19 cellular contexts compared by ENCODE assay signal in genomic region chr12:6863033-6863432, GRCh38.
"Had no signal": no experiment of that assay in that cellular context is flagged by ENCODE, and none has a peak within 500 bp of the region (broad histone marks: within the 10 kb centered on the region; RNA-seq: fewer than 3 reads in every experiment).

No MANE protein-coding gene starts in this region.

- H3K4me2 ChIP-seq: smooth muscle cell had no signal

- H3K27ac ChIP-seq: colonic mucosa, foreskin keratinocyte, ovary, tibial artery, upper lobe of left lung, uterus had no signal

- H3K27me3 ChIP-seq: colonic mucosa, foreskin keratinocyte, ovary, tibial artery, upper lobe of left lung, uterus had no signal

- H3K4me3 ChIP-seq: colonic mucosa, ovary, smooth muscle cell, tibial artery, upper lobe of left lung, uterus had no signal

- H3K27me3 Mint-ChIP-seq: naive B cell; stimulated activated naive CD8-positive, alpha-beta T cell treated with anti-CD3 and anti-CD28 coated beads, Interleukin-15, Interleukin-2, amounts not matched to agents 100 ng/mL and 50 ng/mL, for 24 hours had no signal

- H3K4me1 ChIP-seq: foreskin keratinocyte, uterus had no signal

- H3K9me3 Mint-ChIP-seq: immature natural killer cell; naive B cell; stimulated activated effector memory CD8-positive, alpha-beta T cell treated with anti-CD3 and anti-CD28 coated beads, Interleukin-12 subunit alpha, Interleukin-12 subunit beta, amount 100 ng/mL, for 72 hours; stimulated activated naive CD8-positive, alpha-beta T cell treated with anti-CD3 and anti-CD28 coated beads, Interleukin-15, Interleukin-2, amounts not matched to agents 100 ng/mL and 50 ng/mL, for 24 hours had no signal

- H3K36me3 ChIP-seq: ovary, uterus had no signal

- H3K27ac Mint-ChIP-seq: immature natural killer cell; progenitor cell of endocrine pancreas; stimulated activated effector memory CD8-positive, alpha-beta T cell treated with anti-CD3 and anti-CD28 coated beads, Interleukin-12 subunit alpha, Interleukin-12 subunit beta, amount 100 ng/mL, for 72 hours; stimulated activated naive CD8-positive, alpha-beta T cell treated with anti-CD3 and anti-CD28 coated beads, Interleukin-15, Interleukin-2, amounts not matched to agents 100 ng/mL and 50 ng/mL, for 24 hours had no signal

- DNase-seq: colonic mucosa; dermis blood vessel endothelial cell; erythroblast; foreskin keratinocyte; immature natural killer cell; left colon; mesendoderm; naive B cell; ovary; right cardiac atrium; stimulated activated CD4-positive, alpha-beta T cell treated with anti-CD3 and anti-CD28 coated beads, Interleukin-4, amount 100 ng/mL, for 1 hour; stimulated activated CD8-positive, alpha-beta memory T cell treated with anti-CD3 and anti-CD28 coated beads, Interleukin-4, amount 100 ng/mL, for 48 hours; tibial artery; upper lobe of left lung; uterus had no signal

- H3K4me3 Mint-ChIP-seq: immature natural killer cell; stimulated activated effector memory CD8-positive, alpha-beta T cell treated with anti-CD3 and anti-CD28 coated beads, Interleukin-12 subunit alpha, Interleukin-12 subunit beta, amount 100 ng/mL, for 72 hours; stimulated activated naive CD8-positive, alpha-beta T cell treated with anti-CD3 and anti-CD28 coated beads, Interleukin-15, Interleukin-2, amounts not matched to agents 100 ng/mL and 50 ng/mL, for 24 hours had no signal

- H3K9me3 ChIP-seq: colonic mucosa, ovary, tibial artery, upper lobe of left lung, uterus had no signal

- ATAC-seq: foreskin keratinocyte; left colon; right cardiac atrium; stimulated activated effector memory CD8-positive, alpha-beta T cell treated with anti-CD3 and anti-CD28 coated beads, Interleukin-12 subunit alpha, Interleukin-12 subunit beta, amount 100 ng/mL, for 72 hours had no signal
